ENCODE assay signal across 1 cellular context in genomic region chr6:75096986-75097385, GRCh38.
TF ChIP-seq lines count a peak whose summit lies in the region.

No MANE protein-coding gene starts in this region.

TF ChIP-seq in WTC11, 78 proteins besides CTCF, POLR2A, EP300 and RAD21 (continued from another document):
- TF ChIP-seq FOXP4 (CRISPR knock-in tag; IDR thresholded peaks at IDR 0.05), result no peak
- TF ChIP-seq ZNF263 (CRISPR knock-in tag; IDR thresholded peaks at IDR 0.05; ENCODE audit: low read depth), result no peak
- TF ChIP-seq ZNF219 (CRISPR knock-in tag; IDR thresholded peaks at IDR 0.05; ENCODE audit: borderline replicate concordance), result no peak
- no peak for TF ChIP-seq TEAD4 (CRISPR knock-in tag; IDR thresholded peaks at IDR 0.05)
TF ChIP-seq in WTC11: peak in this region for 0.
